14 cellular contexts compared by ENCODE assay signal in the genomic region with DNA sequence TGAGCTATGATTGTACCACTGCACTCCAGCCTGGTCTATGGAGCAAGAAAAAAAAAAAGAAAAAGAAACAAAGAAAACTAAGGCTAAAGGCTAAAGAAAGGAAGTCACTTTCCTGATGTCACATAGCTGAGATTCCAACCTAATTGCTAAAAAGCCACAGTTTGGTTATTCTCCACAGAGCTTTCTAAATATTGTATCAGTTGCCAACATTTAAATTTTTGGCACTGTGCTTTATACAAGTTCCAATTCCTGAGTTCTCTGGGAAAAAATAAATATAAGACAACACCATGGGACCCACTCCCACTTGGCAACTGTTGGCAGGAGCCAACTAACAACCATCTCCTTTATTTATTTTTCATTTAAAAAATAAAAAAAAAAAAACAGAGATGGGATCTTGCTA. TPM values are rescaled to one million over a fixed set of nuclear protein-coding genes. Genes with fewer than 3 reads are reported as not detected.
A peak's percentile ranks its signal among the peaks of the same experiment; 100 is the strongest.
DNase-seq lines count a peak whose midpoint lies in the region; ATAC-seq and TF ChIP-seq lines count a peak whose summit lies in the region.
"Had no signal": no experiment of that assay in that cellular context is flagged by ENCODE, and none has a peak within 500 bp of the region (broad histone marks: within the 10 kb centered on the region; RNA-seq: fewer than 3 reads in every experiment).

No MANE protein-coding gene starts in this region.

- peak; percentile 92 for DNase-seq in AG09319 (ENCODE audit: extremely low read depth, low read depth)
- peak; percentile 60 for DNase-seq in HT1080 (ENCODE audit: low read depth)
- DNase-seq in effector memory CD8-positive, alpha-beta T cell = no peak
- DNase-seq in naive thymus-derived CD4-positive, alpha-beta T cell = no peak
- DNase-seq in activated T-cell treated with anti-CD3 and anti-CD28 coated beads, Interleukin-2, amount 50 U/mL, for 4 hours = no peak
- DNase-seq in NCI-H2171 (lab: John Stamatoyannopoulos, UW) = no peak
- no peak for DNase-seq in brain microvascular endothelial cell
- no peak for DNase-seq in activated naive CD4-positive, alpha-beta T cell treated with anti-CD3 and anti-CD28 coated beads, Interleukin-2, amount 50 U/mL, for 16 hours
- DNase-seq: MV-4-11, NCI-H510A had no signal

- H3K27me3 ChIP-seq in naive thymus-derived CD4-positive, alpha-beta T cell (ENCODE audit: control insufficient read depth in 2 of 2, insufficient read depth in 2 of 2, low read length in 2 of 2) = no peaks in the 10 kb centered on the region
- H3K27me3 ChIP-seq in brain microvascular endothelial cell (replicated peaks) = no peaks in the 10 kb centered on the region

- H3K4me3 ChIP-seq in naive thymus-derived CD4-positive, alpha-beta T cell (ENCODE audit: low read length) = no peak overlapping the region
- no peak overlapping the region for H3K4me3 ChIP-seq in brain microvascular endothelial cell (ENCODE audit: low read depth, low read length)
- H3K4me3 ChIP-seq: thoracic aorta had no signal

- H3K9me3 Mint-ChIP-seq in effector memory CD8-positive, alpha-beta T cell = peaks cover 0 to 2% of the 10 kb centered on the region in 2 donors
- no peaks in the 10 kb centered on the region for H3K9me3 Mint-ChIP-seq in naive thymus-derived CD4-positive, alpha-beta T cell
- H3K9me3 Mint-ChIP-seq in activated T-cell treated with anti-CD3 and anti-CD28 coated beads, Interleukin-2, amount 50 U/mL, for 4 hours = no peaks in the 10 kb centered on the region
- H3K9me3 Mint-ChIP-seq: CD14-positive monocyte had no signal

- peak overlapping the region; percentile 93 to 98 for H3K27ac Mint-ChIP-seq in effector memory CD8-positive, alpha-beta T cell
- peak overlapping the region in 8 of 9 donors; percentile 95 to 100 (median 98) for H3K27ac Mint-ChIP-seq in naive thymus-derived CD4-positive, alpha-beta T cell

- H3K27me3 Mint-ChIP-seq in effector memory CD8-positive, alpha-beta T cell = no peaks in the 10 kb centered on the region
- H3K27me3 Mint-ChIP-seq in naive thymus-derived CD4-positive, alpha-beta T cell = no peaks in the 10 kb centered on the region
- no peaks in the 10 kb centered on the region for H3K27me3 Mint-ChIP-seq in activated T-cell treated with anti-CD3 and anti-CD28 coated beads, Interleukin-2, amount 50 U/mL, for 4 hours (ENCODE audit: low read depth)

- peaks cover 6 to 7% of the 10 kb centered on the region in 2 donors for H3K4me1 Mint-ChIP-seq in effector memory CD8-positive, alpha-beta T cell (ENCODE audit: low read depth in 2 of 2)
- H3K4me1 Mint-ChIP-seq in naive thymus-derived CD4-positive, alpha-beta T cell = peaks cover 12 to 40% (median 36%) of the 10 kb centered on the region in 7 donors
- H3K4me1 Mint-ChIP-seq in activated T-cell treated with anti-CD3 and anti-CD28 coated beads, Interleukin-2, amount 50 U/mL, for 4 hours (ENCODE audit: low read depth) = peaks cover 20% of the 10 kb centered on the region

- ATAC-seq in effector memory CD8-positive, alpha-beta T cell (replicated peaks) = no peak
- no peak for ATAC-seq in naive thymus-derived CD4-positive, alpha-beta T cell
- ATAC-seq in activated T-cell treated with anti-CD3 and anti-CD28 coated beads, Interleukin-2, amount 50 U/mL, for 4 hours = no peak

- CTCF ChIA-PET in naive thymus-derived CD4-positive, alpha-beta T cell (lab: Charles Lee) = interaction anchor here (0.6 to 0.7 kb wide), 2 partner anchors 62 to 1473 kb away, joined by 3 to 4 read pairs; no protein-coding TSS in a partner anchor

- H3K27ac ChIP-seq in naive thymus-derived CD4-positive, alpha-beta T cell (ENCODE audit: low read depth, low read length) = peak overlapping the region; percentile 92
- no peak overlapping the region for H3K27ac ChIP-seq in brain microvascular endothelial cell
- H3K27ac ChIP-seq: parathyroid adenoma had no signal

- intact Hi-C loops in naive thymus-derived CD4-positive, alpha-beta T cell (cut with micrococcal nuclease) = no loop called here

- peaks cover 20% of the 10 kb centered on the region for H3K36me3 Mint-ChIP-seq in effector memory CD8-positive, alpha-beta T cell (ENCODE audit: insufficient read depth)
- H3K36me3 Mint-ChIP-seq in naive thymus-derived CD4-positive, alpha-beta T cell = peaks cover 0 to 17% (median 6%) of the 10 kb centered on the region in 5 donors
- H3K36me3 Mint-ChIP-seq in activated T-cell treated with anti-CD3 and anti-CD28 coated beads, Interleukin-2, amount 50 U/mL, for 4 hours (ENCODE audit: insufficient read depth) = peaks cover 12% of the 10 kb centered on the region

- in situ Hi-C loops in brain microvascular endothelial cell (cut with HindIII; ENCODE audit: low pct_ligation_motif_present, low sequenced_read_pairs) = no loop called here

- peaks cover 0 to 14% (median 0%) of the 10 kb centered on the region in 3 experiments for H3K36me3 ChIP-seq in naive thymus-derived CD4-positive, alpha-beta T cell (ENCODE audit: control insufficient read depth in 2 of 3, insufficient read depth in 3 of 3, low read length in 3 of 3)
- H3K36me3 ChIP-seq in brain microvascular endothelial cell (replicated peaks) = no peaks in the 10 kb centered on the region
- H3K36me3 ChIP-seq: thoracic aorta had no signal

- H3K4me1 ChIP-seq in naive thymus-derived CD4-positive, alpha-beta T cell (ENCODE audit: control insufficient read depth in 2 of 2, insufficient read depth in 2 of 2, low read length in 2 of 2) = peaks cover 9 to 17% of the 10 kb centered on the region in 2 donors
- H3K4me1 ChIP-seq: parathyroid adenoma had no signal

- H3K9me3 ChIP-seq in naive thymus-derived CD4-positive, alpha-beta T cell (ENCODE audit: control insufficient read depth in 2 of 3, low read length in 3 of 3) = no peaks in the 10 kb centered on the region
- H3K9me3 ChIP-seq: thoracic aorta had no signal

- POLR2A ChIA-PET in naive thymus-derived CD4-positive, alpha-beta T cell (lab: Charles Lee) = interaction anchor here (1.2 to 6.2 kb wide), 3 partner anchors 13 to 38 kb away, joined by 5 to 64 read pairs (median 7); no protein-coding TSS in a partner anchor

- H3K4me3 Mint-ChIP-seq in effector memory CD8-positive, alpha-beta T cell = no peak overlapping the region
- H3K4me3 Mint-ChIP-seq in naive thymus-derived CD4-positive, alpha-beta T cell = no peak overlapping the region
- no peak overlapping the region for H3K4me3 Mint-ChIP-seq in activated T-cell treated with anti-CD3 and anti-CD28 coated beads, Interleukin-2, amount 50 U/mL, for 4 hours

- no peak for TF ChIP-seq CTCF in AG09319 (IDR thresholded peaks at IDR 0.05; ENCODE audit: low read depth, low read length)
- no peak for TF ChIP-seq CTCF in brain microvascular endothelial cell (IDR thresholded peaks at IDR 0.05; ENCODE audit: low read depth, low read length, missing control alignments)

RNA-seq across cellular contexts. Expression of a gene that starts 11.2 kb away (rescaled TPM):
- not detected in 2 replicates for total RNA-seq in HT1080 (2014; rRNA removed; shearing (Covaris generic))
- polyA plus RNA-seq in HT1080 (2015; cell fraction: cytosol; rRNA removed) = not detected in 2 replicates
- polyA plus RNA-seq in HT1080 (2015; cell fraction: nucleus; rRNA removed) = not detected in 2 replicates
- 10 to 100 TPM in 1 of 5 experiments, 1 to 10 TPM in 4; 1.1 to 30.6 (median 6.1) TPM for total RNA-seq in naive thymus-derived CD4-positive, alpha-beta T cell
- 1 to 10 TPM; 6.5 to 9.1 TPM for polyA plus RNA-seq in naive thymus-derived CD4-positive, alpha-beta T cell
- total RNA-seq in activated T-cell treated with anti-CD3 and anti-CD28 coated beads, Interleukin-2, amount 50 U/mL, for 4 hours = 1 to 10 TPM; 1.5 to 3.1 (median 2.2) TPM

RNA-seq across cellular contexts. Expression of a gene that starts 27.9 kb away (rescaled TPM):
- total RNA-seq in HT1080 (2014; rRNA removed; shearing (Covaris generic)) = 5.3 and 7.0 TPM in 2 replicates
- 5.3 and 5.6 TPM in 2 replicates for polyA plus RNA-seq in HT1080 (2015; cell fraction: cytosol; rRNA removed)
- 9.7 and 11.7 TPM in 2 replicates for polyA plus RNA-seq in HT1080 (2015; cell fraction: nucleus; rRNA removed)
- 10 to 100 TPM; 24.5 to 98.8 (median 43.3) TPM for total RNA-seq in naive thymus-derived CD4-positive, alpha-beta T cell
- 1 to 10 TPM; 4.5 to 6.5 TPM for polyA plus RNA-seq in naive thymus-derived CD4-positive, alpha-beta T cell
- 10 to 100 TPM; 17.0 to 33.7 (median 26.2) TPM for total RNA-seq in activated T-cell treated with anti-CD3 and anti-CD28 coated beads, Interleukin-2, amount 50 U/mL, for 4 hours

RNA-seq across cellular contexts. Expression of a gene that starts 50.4 kb away (rescaled TPM):
- 30.5 and 31.1 TPM in 2 replicates for total RNA-seq in HT1080 (2014; rRNA removed; shearing (Covaris generic))
- polyA plus RNA-seq in HT1080 (2015; cell fraction: cytosol; rRNA removed) = 20.6 and 24.7 TPM in 2 replicates
- 11.4 and 12.7 TPM in 2 replicates for polyA plus RNA-seq in HT1080 (2015; cell fraction: nucleus; rRNA removed)
- total RNA-seq in naive thymus-derived CD4-positive, alpha-beta T cell = 10 to 100 TPM; 20.3 to 58.6 (median 23.9) TPM
- polyA plus RNA-seq in naive thymus-derived CD4-positive, alpha-beta T cell = 10 to 100 TPM; 58.0 to 59.3 TPM
- total RNA-seq in activated T-cell treated with anti-CD3 and anti-CD28 coated beads, Interleukin-2, amount 50 U/mL, for 4 hours = 10 to 100 TPM; 29.3 to 36.8 (median 33.7) TPM

RNA-seq across cellular contexts. Expression of a gene that starts 56.4 kb away (rescaled TPM):
- not detected in 2 replicates for total RNA-seq in HT1080 (2014; rRNA removed; shearing (Covaris generic))
- 0.99 and 1.1 TPM in 2 replicates for polyA plus RNA-seq in HT1080 (2015; cell fraction: cytosol; rRNA removed)
- polyA plus RNA-seq in HT1080 (2015; cell fraction: nucleus; rRNA removed) = 0.62 TPM in 1 of 2 replicates, not detected in the other
- 10 to 100 TPM in 2 of 5 experiments, 1 to 10 TPM in 3; 4.5 to 10.7 (median 5.6) TPM for total RNA-seq in naive thymus-derived CD4-positive, alpha-beta T cell
- 1 to 10 TPM; 2.7 to 3.5 TPM for polyA plus RNA-seq in naive thymus-derived CD4-positive, alpha-beta T cell
- 1 to 10 TPM; 1.6 to 3.0 (median 2.0) TPM for total RNA-seq in activated T-cell treated with anti-CD3 and anti-CD28 coated beads, Interleukin-2, amount 50 U/mL, for 4 hours
- total RNA-seq: bronchial epithelial cell had no signal

Comparison
In these comparisons a context has a peak if more than half of its experiments do, and no peak if none do; other contexts are left out.
1. DNase-seq: peak in AG09319 (single experiment) and HT1080 (single experiment); none in effector memory CD8-positive, alpha-beta T cell (0 of 3), naive thymus-derived CD4-positive, alpha-beta T cell (0 of 9), activated T-cell treated with anti-CD3 and anti-CD28 coated beads, Interleukin-2, amount 50 U/mL, for 4 hours (single experiment), NCI-H2171 (single experiment), brain microvascular endothelial cell (single experiment) and activated naive CD4-positive, alpha-beta T cell treated with anti-CD3 and anti-CD28 coated beads, Interleukin-2, amount 50 U/mL, for 16 hours (single experiment).